44 cellular contexts compared by ENCODE assay signal in the genomic region with DNA sequence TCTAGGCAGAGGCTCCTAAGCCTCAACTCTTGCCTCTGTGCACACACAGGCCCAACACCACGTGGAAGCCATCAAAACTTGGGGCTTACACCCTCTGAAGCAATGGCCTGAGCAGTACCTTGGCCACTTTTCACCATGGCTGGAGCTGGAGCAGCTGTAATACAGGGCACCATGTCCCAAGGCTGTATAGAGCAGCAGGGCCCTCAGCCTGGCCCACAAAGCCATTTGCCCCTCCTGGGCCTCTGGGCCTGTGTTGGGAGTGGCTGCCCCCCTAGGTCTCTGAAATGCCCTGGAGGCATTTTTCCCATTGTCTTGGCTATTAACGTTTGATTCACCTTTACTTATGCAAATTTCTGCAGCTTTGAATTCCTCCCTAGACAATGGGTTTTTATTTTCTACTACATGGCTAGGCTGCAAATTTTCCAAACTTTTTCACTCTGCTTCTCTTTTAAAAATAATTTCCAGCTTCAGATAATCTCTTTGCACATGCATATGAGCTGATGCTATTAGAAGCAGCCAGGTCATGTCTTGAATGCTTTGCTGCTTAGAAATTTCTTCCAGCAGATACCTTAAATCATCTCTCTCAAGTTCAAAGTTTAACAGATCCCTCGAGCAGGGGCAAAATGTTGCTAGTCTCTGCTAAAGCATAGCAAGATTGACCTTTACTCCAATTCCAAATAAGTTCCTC. TPM values are rescaled to one million over a fixed set of nuclear protein-coding genes. Genes with fewer than 3 reads are reported as not detected.
"Had no signal": no experiment of that assay in that cellular context is flagged by ENCODE, and none has a peak within 500 bp of the region (broad histone marks: within the 10 kb centered on the region; RNA-seq: fewer than 3 reads in every experiment).

No MANE protein-coding gene starts in this region.

- H3K4me1 Mint-ChIP-seq: activated naive CD4-positive, alpha-beta T cell treated with anti-CD3 and anti-CD28 coated beads, Interleukin-2, amount 10 ng/mL, durations not matched to agents 7 days and 5 days; activated naive CD4-positive, alpha-beta T cell treated with anti-CD3 and anti-CD28 coated beads, Interleukin-2, amount 50 U/mL, for 24 hours; activated naive CD8-positive, alpha-beta T cell treated with anti-CD3 and anti-CD28 coated beads for 36 hours; activated naive CD8-positive, alpha-beta T cell treated with anti-CD3 and anti-CD28 coated beads, Interleukin-2, amount 10 ng/mL, durations not matched to agents 7 days and 5 days; activated naive CD8-positive, alpha-beta T cell treated with anti-CD3 and anti-CD28 coated beads, Interleukin-2, amount 50 U/mL, for 24 hours; activated T-helper 17 cell treated with anti-CD3 and anti-CD28 coated beads, Interleukin-2, amount 50 U/mL, for 72 hours; brain; central memory CD8-positive, alpha-beta T cell had no signal

- H3K4me1 ChIP-seq: adrenal gland, ascending aorta, body of pancreas, breast epithelium had no signal

- H3K27ac Mint-ChIP-seq: activated naive CD4-positive, alpha-beta T cell treated with anti-CD3 and anti-CD28 coated beads for 36 hours; activated naive CD4-positive, alpha-beta T cell treated with anti-CD3 and anti-CD28 coated beads, Interleukin-2, amount 10 ng/mL, durations not matched to agents 7 days and 5 days; activated naive CD4-positive, alpha-beta T cell treated with anti-CD3 and anti-CD28 coated beads, Interleukin-2, amount 50 U/mL, for 24 hours; activated naive CD4-positive, alpha-beta T cell treated with anti-CD3 and anti-CD28 coated beads, Interleukin-2, amount 50 U/mL, for 72 hours; activated naive CD8-positive, alpha-beta T cell; activated naive CD8-positive, alpha-beta T cell treated with anti-CD3 and anti-CD28 coated beads for 36 hours; activated naive CD8-positive, alpha-beta T cell treated with anti-CD3 and anti-CD28 coated beads, Interleukin-2, amount 10 ng/mL, durations not matched to agents 7 days and 5 days; activated naive CD8-positive, alpha-beta T cell treated with anti-CD3 and anti-CD28 coated beads, Interleukin-2, amount 50 U/mL, for 24 hours; activated T-cell treated with anti-CD3 and anti-CD28 coated beads, Interleukin-2, amount 50 U/mL, for 24 hours; activated T-cell treated with anti-CD3 and anti-CD28 coated beads, Interleukin-2, amount 50 U/mL, for 72 hours; activated T-helper 1 cell treated with anti-CD3 and anti-CD28 coated beads, Interleukin-12 subunit alpha, Interleukin-12 subunit beta, Interleukin-2, Interleukin-4 antibody, amounts not matched to agents 30 ng/mL and 10 ng/mL and 1 ng/mL, durations not matched to agents 14 hours and 24 hours and 36 hours; activated T-helper 17 cell treated with anti-CD3 and anti-CD28 coated beads, Interleukin-2, amount 50 U/mL, for 72 hours; activated T-helper 2 cell treated with anti-CD3 and anti-CD28 coated beads, Interferon-gamma antibody, Interleukin-2, Interleukin-4, amounts not matched to agents 10 μg/mL and 5 μg/mL and 100 μg/mL, durations not matched to agents 14 hours and 24 hours and 36 hours; brain had no signal

- FAIRE-seq: astrocyte, bronchial epithelial cell had no signal

- H3K36me3 ChIP-seq: adrenal gland, ascending aorta, brain microvascular endothelial cell, breast epithelium, cardiac muscle cell had no signal

- H3K4me3 Mint-ChIP-seq: activated naive CD4-positive, alpha-beta T cell treated with anti-CD3 and anti-CD28 coated beads for 36 hours; activated naive CD4-positive, alpha-beta T cell treated with anti-CD3 and anti-CD28 coated beads, Interleukin-2, amount 10 ng/mL, durations not matched to agents 7 days and 5 days; activated naive CD4-positive, alpha-beta T cell treated with anti-CD3 and anti-CD28 coated beads, Interleukin-2, amount 50 U/mL, for 24 hours; activated naive CD8-positive, alpha-beta T cell; activated naive CD8-positive, alpha-beta T cell treated with anti-CD3 and anti-CD28 coated beads for 36 hours; activated naive CD8-positive, alpha-beta T cell treated with anti-CD3 and anti-CD28 coated beads, Interleukin-2, amount 10 ng/mL, durations not matched to agents 7 days and 5 days; activated naive CD8-positive, alpha-beta T cell treated with anti-CD3 and anti-CD28 coated beads, Interleukin-2, amount 50 U/mL, for 24 hours; activated T-cell treated with anti-CD3 and anti-CD28 coated beads, Interleukin-2, amount 50 U/mL, for 24 hours; activated T-cell treated with anti-CD3 and anti-CD28 coated beads, Interleukin-2, amount 50 U/mL, for 4 hours; activated T-cell treated with anti-CD3 and anti-CD28 coated beads, Interleukin-2, amount 50 U/mL, for 72 hours; activated T-helper 1 cell treated with anti-CD3 and anti-CD28 coated beads, Interleukin-12 subunit alpha, Interleukin-12 subunit beta, Interleukin-2, Interleukin-4 antibody, amounts not matched to agents 30 ng/mL and 10 ng/mL and 1 ng/mL, durations not matched to agents 14 hours and 24 hours and 36 hours; activated T-helper 17 cell treated with anti-CD3 and anti-CD28 coated beads, Interleukin-2, amount 50 U/mL, for 72 hours; brain; central memory CD8-positive, alpha-beta T cell had no signal

- H3K36me3 Mint-ChIP-seq: activated naive CD4-positive, alpha-beta T cell treated with anti-CD3 and anti-CD28 coated beads, Interleukin-2, amount 10 ng/mL, durations not matched to agents 7 days and 5 days; activated naive CD4-positive, alpha-beta T cell treated with anti-CD3 and anti-CD28 coated beads, Interleukin-2, amount 50 U/mL, for 24 hours; activated naive CD8-positive, alpha-beta T cell; activated naive CD8-positive, alpha-beta T cell treated with anti-CD3 and anti-CD28 coated beads for 36 hours; activated naive CD8-positive, alpha-beta T cell treated with anti-CD3 and anti-CD28 coated beads, Interleukin-2, amount 10 ng/mL, durations not matched to agents 7 days and 5 days; brain had no signal

- H3K27ac ChIP-seq: adrenal gland, ascending aorta, body of pancreas, brain microvascular endothelial cell, breast epithelium, cardiac muscle cell had no signal

- DNase-seq: activated effector memory CD4-positive, alpha-beta T cell treated with anti-CD3 and anti-CD28 coated beads, Interleukin-2, amount 50 U/mL, for 16 hours; activated effector memory CD4-positive, alpha-beta T cell treated with Interleukin-2 at 50 U/mL for 16 hours; activated gamma-delta T cell; activated gamma-delta T cell treated with Interleukin-2 at 50 U/mL for 16 hours; activated naive CD4-positive, alpha-beta T cell; activated naive CD4-positive, alpha-beta T cell treated with anti-CD3 and anti-CD28 coated beads for 36 hours; activated naive CD4-positive, alpha-beta T cell treated with anti-CD3 and anti-CD28 coated beads, Interleukin-2, amount 10 ng/mL, durations not matched to agents 7 days and 5 days; activated naive CD4-positive, alpha-beta T cell treated with anti-CD3 and anti-CD28 coated beads, Interleukin-2, amount 50 U/mL, for 16 hours; activated naive CD4-positive, alpha-beta T cell treated with Interleukin-2 at 50 U/mL for 16 hours; activated naive CD8-positive, alpha-beta T cell treated with anti-CD3 and anti-CD28 coated beads for 36 hours; activated naive CD8-positive, alpha-beta T cell treated with anti-CD3 and anti-CD28 coated beads, Interleukin-2, amount 10 ng/mL, durations not matched to agents 7 days and 5 days; activated naive CD8-positive, alpha-beta T cell treated with anti-CD3 and anti-CD28 coated beads, Interleukin-2, amount 50 U/mL, for 24 hours; activated T-cell treated with anti-CD3 and anti-CD28 coated beads, Interleukin-2, amount 50 U/mL, for 1 hour; activated T-cell treated with anti-CD3 and anti-CD28 coated beads, Interleukin-2, amount 50 U/mL, for 24 hours; activated T-cell treated with anti-CD3 and anti-CD28 coated beads, Interleukin-2, amount 50 U/mL, for 4 hours; activated T-cell treated with anti-CD3 and anti-CD28 coated beads, Interleukin-2, amount 50 U/mL, for 48 hours; activated T-cell treated with anti-CD3 and anti-CD28 coated beads, Interleukin-2, amount 50 U/mL, for 72 hours; adrenal gland; amniotic stem cell; amygdala; anterior cingulate cortex; aorta; body of pancreas; brain microvascular endothelial cell; caudate nucleus; central memory CD4-positive, alpha-beta T cell; cerebellar nuclear complex had no signal

- H3K27me3 Mint-ChIP-seq: activated naive CD4-positive, alpha-beta T cell treated with anti-CD3 and anti-CD28 coated beads, Interleukin-2, amount 10 ng/mL, durations not matched to agents 7 days and 5 days; activated naive CD8-positive, alpha-beta T cell treated with anti-CD3 and anti-CD28 coated beads for 36 hours; activated naive CD8-positive, alpha-beta T cell treated with anti-CD3 and anti-CD28 coated beads, Interleukin-2, amount 10 ng/mL, durations not matched to agents 7 days and 5 days; activated naive CD8-positive, alpha-beta T cell treated with anti-CD3 and anti-CD28 coated beads, Interleukin-2, amount 50 U/mL, for 24 hours; brain had no signal

- H3K9me3 Mint-ChIP-seq: activated naive CD4-positive, alpha-beta T cell treated with anti-CD3 and anti-CD28 coated beads for 36 hours; activated naive CD4-positive, alpha-beta T cell treated with anti-CD3 and anti-CD28 coated beads, Interleukin-2, amount 10 ng/mL, durations not matched to agents 7 days and 5 days; activated naive CD4-positive, alpha-beta T cell treated with anti-CD3 and anti-CD28 coated beads, Interleukin-2, amount 50 U/mL, for 24 hours; activated naive CD8-positive, alpha-beta T cell treated with anti-CD3 and anti-CD28 coated beads, Interleukin-2, amount 10 ng/mL, durations not matched to agents 7 days and 5 days; activated naive CD8-positive, alpha-beta T cell treated with anti-CD3 and anti-CD28 coated beads, Interleukin-2, amount 50 U/mL, for 24 hours; activated T-helper 1 cell treated with anti-CD3 and anti-CD28 coated beads, Interleukin-12 subunit alpha, Interleukin-12 subunit beta, Interleukin-2, Interleukin-4 antibody, amounts not matched to agents 30 ng/mL and 10 ng/mL and 1 ng/mL, durations not matched to agents 14 hours and 24 hours and 36 hours; activated T-helper 2 cell treated with anti-CD3 and anti-CD28 coated beads, Interferon-gamma antibody, Interleukin-2, Interleukin-4, amounts not matched to agents 10 μg/mL and 5 μg/mL and 100 μg/mL, durations not matched to agents 14 hours and 24 hours and 36 hours; central memory CD8-positive, alpha-beta T cell had no signal

- ATAC-seq: activated naive CD4-positive, alpha-beta T cell treated with anti-CD3 and anti-CD28 coated beads, Interleukin-2, amount 50 U/mL, for 72 hours; activated naive CD8-positive, alpha-beta T cell treated with anti-CD3 and anti-CD28 coated beads, Interleukin-2, amount 50 U/mL, for 24 hours; activated T-cell treated with anti-CD3 and anti-CD28 coated beads, Interleukin-2, amount 50 U/mL, for 4 hours; activated T-cell treated with anti-CD3 and anti-CD28 coated beads, Interleukin-2, amount 50 U/mL, for 72 hours; activated T-helper 17 cell treated with anti-CD3 and anti-CD28 coated beads, Interleukin-2, amount 50 U/mL, for 72 hours; body of pancreas had no signal

- H3K27me3 ChIP-seq: adrenal gland, ascending aorta, body of pancreas, brain microvascular endothelial cell, breast epithelium, cardiac muscle cell had no signal

- H3K4me3 ChIP-seq: adrenal gland, ascending aorta, body of pancreas, breast epithelium, cardiac muscle cell had no signal

RNA-seq across cellular contexts. Expression of a gene that starts 5.7 kb away (rescaled TPM):
- total RNA-seq: activated naive CD4-positive, alpha-beta T cell treated with anti-CD3 and anti-CD28 coated beads for 36 hours; activated naive CD4-positive, alpha-beta T cell treated with anti-CD3 and anti-CD28 coated beads, Interleukin-2, amount 50 U/mL, for 72 hours; activated naive CD8-positive, alpha-beta T cell treated with anti-CD3 and anti-CD28 coated beads for 36 hours; activated naive CD8-positive, alpha-beta T cell treated with anti-CD3 and anti-CD28 coated beads, Interleukin-2, amount 10 ng/mL, durations not matched to agents 7 days and 5 days; activated T-cell treated with anti-CD3 and anti-CD28 coated beads, Interleukin-2, amount 50 U/mL, for 4 hours; activated T-cell treated with anti-CD3 and anti-CD28 coated beads, Interleukin-2, amount 50 U/mL, for 72 hours; activated T-helper 1 cell treated with anti-CD3 and anti-CD28 coated beads, Interleukin-12 subunit alpha, Interleukin-12 subunit beta, Interleukin-2, Interleukin-4 antibody, amounts not matched to agents 30 ng/mL and 10 ng/mL and 1 ng/mL, durations not matched to agents 14 hours and 24 hours and 36 hours; activated T-helper 17 cell treated with anti-CD3 and anti-CD28 coated beads, Interleukin-2, amount 50 U/mL, for 72 hours; activated T-helper 2 cell treated with anti-CD3 and anti-CD28 coated beads, Interferon-gamma antibody, Interleukin-2, Interleukin-4, amounts not matched to agents 10 μg/mL and 5 μg/mL and 100 μg/mL, durations not matched to agents 14 hours and 24 hours and 36 hours; adrenal gland; aorta; ascending aorta; astrocyte; body of pancreas; breast epithelium; cardiac muscle cell; cardiac septum; cerebellum; chondrocyte had no signal
- polyA plus RNA-seq: adipose tissue, adrenal gland, aorta, cardiac muscle cell had no signal

RNA-seq across cellular contexts. Expression of a gene that starts 9.7 kb away (rescaled TPM):
- total RNA-seq: activated naive CD4-positive, alpha-beta T cell treated with anti-CD3 and anti-CD28 coated beads for 36 hours; activated naive CD4-positive, alpha-beta T cell treated with anti-CD3 and anti-CD28 coated beads, Interleukin-2, amount 50 U/mL, for 72 hours; activated naive CD8-positive, alpha-beta T cell treated with anti-CD3 and anti-CD28 coated beads for 36 hours; activated naive CD8-positive, alpha-beta T cell treated with anti-CD3 and anti-CD28 coated beads, Interleukin-2, amount 10 ng/mL, durations not matched to agents 7 days and 5 days; activated T-cell treated with anti-CD3 and anti-CD28 coated beads, Interleukin-2, amount 50 U/mL, for 72 hours; activated T-helper 1 cell treated with anti-CD3 and anti-CD28 coated beads, Interleukin-12 subunit alpha, Interleukin-12 subunit beta, Interleukin-2, Interleukin-4 antibody, amounts not matched to agents 30 ng/mL and 10 ng/mL and 1 ng/mL, durations not matched to agents 14 hours and 24 hours and 36 hours; activated T-helper 17 cell treated with anti-CD3 and anti-CD28 coated beads, Interleukin-2, amount 50 U/mL, for 72 hours; activated T-helper 2 cell treated with anti-CD3 and anti-CD28 coated beads, Interferon-gamma antibody, Interleukin-2, Interleukin-4, amounts not matched to agents 10 μg/mL and 5 μg/mL and 100 μg/mL, durations not matched to agents 14 hours and 24 hours and 36 hours; aorta; ascending aorta; astrocyte; cardiac septum had no signal
- polyA plus RNA-seq: aorta, cardiac muscle cell had no signal
